ENCODE assay signal across 24 cellular contexts in genomic region chr14:35708072-35708471, GRCh38.
"Had no signal": no experiment of that assay in that cellular context is flagged by ENCODE, and none has a peak within 500 bp of the region (broad histone marks: within the 10 kb centered on the region; RNA-seq: fewer than 3 reads in every experiment).

No MANE protein-coding gene starts in this region.

- ATAC-seq: gastrocnemius medialis; left cardiac atrium; lower lobe of right lung; sciatic nerve; stimulated activated memory B cell treated with anti-CD40 and anti-IgM and Interleukin-4, amounts not matched to agents 10 μg/mL and 1 μg/mL and 100 μg/mL, for 72 hours; upper lobe of right lung had no signal

- H3K27ac Mint-ChIP-seq: memory B cell; naive B cell; nephron; stimulated activated memory B cell treated with anti-CD40 and anti-IgM and Interleukin-4, amounts not matched to agents 10 μg/mL and 1 μg/mL and 100 μg/mL, for 72 hours; stimulated activated naive CD8-positive, alpha-beta T cell treated with anti-CD3 and anti-CD28 coated beads, Interleukin-15, Interleukin-2, amounts not matched to agents 100 ng/mL and 50 ng/mL, for 24 hours had no signal

- H3K4me1 Mint-ChIP-seq: memory B cell; naive B cell; nephron; stimulated activated memory B cell treated with anti-CD40 and anti-IgM and Interleukin-4, amounts not matched to agents 10 μg/mL and 1 μg/mL and 100 μg/mL, for 72 hours had no signal

- H3K27me3 Mint-ChIP-seq: memory B cell; naive B cell; stimulated activated memory B cell treated with anti-CD40 and anti-IgM and Interleukin-4, amounts not matched to agents 10 μg/mL and 1 μg/mL and 100 μg/mL, for 72 hours; stimulated activated naive CD8-positive, alpha-beta T cell treated with anti-CD3 and anti-CD28 coated beads, Interleukin-15, Interleukin-2, amounts not matched to agents 100 ng/mL and 50 ng/mL, for 24 hours had no signal

- H3K4me1 ChIP-seq: gastrocnemius medialis, left ventricle myocardium inferior, lower lobe of right lung, parathyroid adenoma, prostate gland, spleen, tibial artery, upper lobe of right lung, vagina had no signal

- H3K36me3 ChIP-seq: prostate gland had no signal

- H3K4me3 Mint-ChIP-seq: memory B cell; naive B cell; nephron; stimulated activated memory B cell treated with anti-CD40 and anti-IgM and Interleukin-4, amounts not matched to agents 10 μg/mL and 1 μg/mL and 100 μg/mL, for 72 hours; stimulated activated naive CD8-positive, alpha-beta T cell treated with anti-CD3 and anti-CD28 coated beads, Interleukin-15, Interleukin-2, amounts not matched to agents 100 ng/mL and 50 ng/mL, for 24 hours had no signal

- H3K79me2 ChIP-seq: parathyroid adenoma had no signal

- H3K4me3 ChIP-seq: coronary artery, gastrocnemius medialis, left ventricle myocardium inferior, lower lobe of right lung, prostate gland, spleen, tibial artery, upper lobe of right lung, vagina had no signal

- H3K9ac ChIP-seq: parathyroid adenoma had no signal

- H3K9me3 Mint-ChIP-seq: memory B cell; naive B cell; nephron; stimulated activated memory B cell treated with anti-CD40 and anti-IgM and Interleukin-4, amounts not matched to agents 10 μg/mL and 1 μg/mL and 100 μg/mL, for 72 hours; stimulated activated naive CD8-positive, alpha-beta T cell treated with anti-CD3 and anti-CD28 coated beads, Interleukin-15, Interleukin-2, amounts not matched to agents 100 ng/mL and 50 ng/mL, for 24 hours had no signal

- H3K27me3 ChIP-seq: gastrocnemius medialis, spleen, tibial artery, upper lobe of right lung, vagina had no signal

- H2AFZ ChIP-seq: parathyroid adenoma had no signal

- H3K27ac ChIP-seq: coronary artery, gastrocnemius medialis, left ventricle myocardium inferior, lower lobe of right lung, parathyroid adenoma, prostate gland, spleen, tibial artery, upper lobe of right lung, vagina had no signal

- H3K9me3 ChIP-seq: gastrocnemius medialis, left ventricle myocardium inferior, lower lobe of right lung, prostate gland, spleen, tibial artery, upper lobe of right lung, vagina had no signal

- DNase-seq: effector CD4-positive, alpha-beta T cell; gastrocnemius medialis; islet precursor cell; left cardiac atrium; left ventricle myocardium inferior; lower lobe of right lung; naive B cell; occipital lobe; retina; spleen; stimulated activated CD4-positive, alpha-beta T cell treated with anti-CD3 and anti-CD28 coated beads, Interleukin-15, amount 100 ng/mL, for 24 hours; stimulated activated CD4-positive, alpha-beta T cell treated with anti-CD3 and anti-CD28 coated beads, Interleukin-1b, Interleukin-23, amount 100 ng/mL, for 48 hours; stimulated activated CD4-positive, alpha-beta T cell treated with anti-CD3 and anti-CD28 coated beads, Interleukin-4, amount 100 ng/mL, for 24 hours; tibial artery; upper lobe of right lung had no signal
